ENCODE assay signal across 21 cellular contexts in genomic region chr5:171764265-171764664, GRCh38. TPM values are rescaled to one million over a fixed set of nuclear protein-coding genes. Genes with fewer than 3 reads are reported as not detected.
DNase-seq lines count a peak whose midpoint lies in the region; ATAC-seq and TF ChIP-seq lines count a peak whose summit lies in the region.
"Had no signal": no experiment of that assay in that cellular context is flagged by ENCODE, and none has a peak within 500 bp of the region (broad histone marks: within the 10 kb centered on the region; RNA-seq: fewer than 3 reads in every experiment).

No MANE protein-coding gene starts in this region.

- no peak for TF ChIP-seq CTCF in right atrium auricular region (IDR thresholded peaks at IDR 0.05)
- TF ChIP-seq CTCF in progenitor cell of endocrine pancreas (IDR thresholded peaks at IDR 0.05; ENCODE audit: unreplicated experiment) = no peak
- no peak for TF ChIP-seq CTCF in vagina (IDR thresholded peaks at IDR 0.05)

- H3K9me3 Mint-ChIP-seq in progenitor cell of endocrine pancreas (ENCODE audit: low read depth) = peaks cover 13% of the 10 kb centered on the region

- ATAC-seq in Right ventricle myocardium inferior (no peak), GM18498 (IDR thresholded peaks at IDR 0.05; ENCODE audit: unreplicated experiment) (no peak), GM19324 (IDR thresholded peaks at IDR 0.05; ENCODE audit: low FRiP score, unreplicated experiment) (no peak), GM21360 (IDR thresholded peaks at IDR 0.05; ENCODE audit: unreplicated experiment) (no peak)
- ATAC-seq: A549; CD8-positive, alpha-beta T cell had no signal

- H3K27ac ChIP-seq in right atrium auricular region (no peak overlapping the region), vagina (no peak overlapping the region)
- H3K27ac ChIP-seq: 22Rv1; A549; BLaER1 treated with 17β-estradiol and CSF1 and Interleukin-3, amounts not matched to agents 10 nM and 100 nM; C4-2B had no signal

- H3K36me3 ChIP-seq in right atrium auricular region (no peaks in the 10 kb centered on the region), vagina (no peaks in the 10 kb centered on the region)
- H3K36me3 ChIP-seq: BLaER1 treated with 17β-estradiol and CSF1 and Interleukin-3, amounts not matched to agents 10 nM and 100 nM had no signal

- H3K4me1 ChIP-seq in right atrium auricular region (no peaks in the 10 kb centered on the region), vagina (no peaks in the 10 kb centered on the region)
- H3K4me1 ChIP-seq: A549; BLaER1 treated with 17β-estradiol and CSF1 and Interleukin-3, amounts not matched to agents 10 nM and 100 nM; Caco-2 had no signal

- DNase-seq in right atrium auricular region (ENCODE audit: low spot score) = peak; percentile 21
- DNase-seq in Right ventricle myocardium inferior (ENCODE audit: missing footprints) = no peak
- DNase-seq in islet precursor cell = peak; percentile 40
- no peak for DNase-seq in progenitor cell of endocrine pancreas (ENCODE audit: low spot score, unreplicated experiment)
- peak; percentile 64 to 77 for DNase-seq in vagina (ENCODE audit: extremely low spot score in 2 of 2)
- DNase-seq: AML-193; Caco-2; Calu3; CD4-positive, alpha-beta T cell; DMS79 treated with DMSO at 0.1 percent for 48 hours; GF-D8 had no signal

- no peaks in the 10 kb centered on the region for H3K4me1 Mint-ChIP-seq in progenitor cell of endocrine pancreas (ENCODE audit: low read depth)
- H3K4me1 Mint-ChIP-seq: B cell had no signal

- H3K9me3 ChIP-seq in right atrium auricular region (peaks cover 0 to 24% of the 10 kb centered on the region in 2 donors), vagina (peaks cover 6% of the 10 kb centered on the region)

- H3K36me3 Mint-ChIP-seq in progenitor cell of endocrine pancreas (ENCODE audit: insufficient read depth) = no peaks in the 10 kb centered on the region
- H3K36me3 Mint-ChIP-seq: CD8-positive, alpha-beta T cell had no signal

- TF ChIP-seq POLR2A in vagina (IDR thresholded peaks at IDR 0.05) = no peak

- H3K27me3 ChIP-seq in right atrium auricular region = no peaks in the 10 kb centered on the region
- H3K27me3 ChIP-seq in vagina = no peaks in the 10 kb centered on the region
- H3K27me3 ChIP-seq: BLaER1 treated with 17β-estradiol and CSF1 and Interleukin-3, amounts not matched to agents 10 nM and 100 nM had no signal

- H3K27ac Mint-ChIP-seq in progenitor cell of endocrine pancreas = peak overlapping the region; percentile 18
- H3K27ac Mint-ChIP-seq: B cell; CD4-positive, alpha-beta T cell; CD8-positive, alpha-beta T cell had no signal

- H3K4me3 ChIP-seq in right atrium auricular region (no peak overlapping the region), vagina (no peak overlapping the region)
- H3K4me3 ChIP-seq: A549; BLaER1 treated with 17β-estradiol and CSF1 and Interleukin-3, amounts not matched to agents 10 nM and 100 nM had no signal

- H3K4me3 Mint-ChIP-seq in progenitor cell of endocrine pancreas (ENCODE audit: low read depth) = no peak overlapping the region
- H3K4me3 Mint-ChIP-seq: B cell; CD4-positive, alpha-beta T cell; CD8-positive, alpha-beta T cell had no signal

- intact Hi-C loops in Right ventricle myocardium inferior (cut with DNase I) (no loop called here), vagina (cut with DNase I) (no loop called here)

- H3K27me3 Mint-ChIP-seq in progenitor cell of endocrine pancreas = peaks cover 12% of the 10 kb centered on the region

RNA-seq across cellular contexts. Expression of gene SMIM23, which starts 21.4 kb away (rescaled TPM):
- total RNA-seq in right atrium auricular region = not detected
- total RNA-seq in Right ventricle myocardium inferior = not detected
- not detected in 2 replicates for total RNA-seq in progenitor cell of endocrine pancreas
- total RNA-seq in vagina = not detected
- total RNA-seq: A172; B cell; Caco-2; Calu3; CD4-positive, alpha-beta T cell; CD8-positive, alpha-beta T cell had no signal

Comparison
In these comparisons a context has a peak if more than half of its experiments do, and no peak if none do; other contexts are left out.
1. DNase-seq: peak in right atrium auricular region (single experiment), islet precursor cell (single experiment) and vagina (2 of 2); none in Right ventricle myocardium inferior (single experiment) and progenitor cell of endocrine pancreas (single experiment).